ENCODE assay signal across 24 cellular contexts in the genomic region with DNA sequence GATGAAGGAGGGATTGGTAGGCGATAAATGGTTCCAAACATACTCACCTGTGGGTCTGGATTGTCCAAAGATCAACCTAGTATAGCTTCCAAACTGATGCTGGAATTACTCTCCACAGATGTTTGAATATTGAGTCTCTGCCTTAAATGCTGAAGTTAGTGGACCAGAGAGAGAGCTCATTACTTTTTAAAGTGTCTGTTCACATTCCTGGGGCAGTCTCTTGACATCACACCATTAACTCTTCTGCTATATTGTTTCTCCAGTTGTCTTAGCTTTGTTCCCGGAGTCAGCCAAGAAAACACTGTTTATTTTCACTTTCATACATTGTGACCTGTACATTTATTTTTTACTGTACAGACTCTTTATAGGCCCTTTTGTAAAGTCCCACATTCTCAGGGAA. TPM values are rescaled to one million over a fixed set of nuclear protein-coding genes. Genes with fewer than 3 reads are reported as not detected.
A peak's percentile ranks its signal among the peaks of the same experiment; 100 is the strongest.
DNase-seq lines count a peak whose midpoint lies in the region; ATAC-seq, FAIRE-seq and TF ChIP-seq lines count a peak whose summit lies in the region.
"Had no signal": no experiment of that assay in that cellular context is flagged by ENCODE, and none has a peak within 500 bp of the region (broad histone marks: within the 10 kb centered on the region; RNA-seq: fewer than 3 reads in every experiment).

No MANE protein-coding gene starts in this region.

- FAIRE-seq in GM12892 (lab: Jason Lieb, UNC) = peak; percentile 24

- ATAC-seq in HG03432 (IDR thresholded peaks at IDR 0.05; ENCODE audit: unreplicated experiment) = peak; percentile 34
- ATAC-seq in foreskin keratinocyte = peak; percentile 39
- ATAC-seq: activated CD8-positive, alpha-beta T cell treated with anti-CD3 and anti-CD28 coated beads for 36 hours; effector memory CD8-positive, alpha-beta T cell; gastroesophageal sphincter; left cardiac atrium had no signal

- H3K27me3 ChIP-seq in foreskin keratinocyte = no peaks in the 10 kb centered on the region
- H3K27me3 ChIP-seq: esophagus muscularis mucosa, gastroesophageal sphincter, MG63 had no signal

- DNase-seq in GM12892 (ENCODE audit: insufficient read length) (no peak), foreskin keratinocyte (no peak), renal cortical epithelial cell (ENCODE audit: low read depth) (peak; percentile 68), SKM-1 (lab: John Stamatoyannopoulos, UW; ENCODE audit: unreplicated experiment) (no peak), NCI-H446 (lab: John Stamatoyannopoulos, UW) (no peak), T-helper 2 cell (no peak)
- no peak for DNase-seq in activated naive CD4-positive, alpha-beta T cell treated with anti-CD3 and anti-CD28 coated beads, Interleukin-2, amount 50 U/mL, for 16 hours
- DNase-seq: activated CD4-positive, CD25-positive, alpha-beta regulatory T cell treated with anti-CD3 and anti-CD28 coated beads, Interleukin-2, amount 50 U/mL, for 72 hours; activated CD8-positive, alpha-beta T cell treated with anti-CD3 and anti-CD28 coated beads for 36 hours; activated gamma-delta T cell; DMS 273 treated with DMSO at 0.1 percent for 48 hours; effector memory CD8-positive, alpha-beta T cell; GOT3; left cardiac atrium; MG63; NCI-H146; NCI-H524 had no signal

- no peak overlapping the region for H3K27ac ChIP-seq in foreskin keratinocyte
- H3K27ac ChIP-seq: esophagus muscularis mucosa, gastroesophageal sphincter had no signal

- no peak for TF ChIP-seq CTCF in foreskin keratinocyte (conservative IDR thresholded peaks at IDR 0.05)

- no peak for TF ChIP-seq POLR2A in GM12892 (IDR thresholded peaks at IDR 0.05; ENCODE audit: low read depth, low read length)

- no peaks in the 10 kb centered on the region for H3K4me1 ChIP-seq in foreskin keratinocyte
- H3K4me1 ChIP-seq: esophagus muscularis mucosa, gastroesophageal sphincter had no signal

RNA-seq across cellular contexts. Expression of gene ARHGEF38, which starts 35.4 kb away (rescaled TPM):
- not detected for polyA plus RNA-seq in GM12892 (2012; ENCODE audit: missing spikeins)
- total RNA-seq in foreskin keratinocyte (not detected in 2 replicates), renal cortical epithelial cell (0.69 and 11.7 TPM in 2 replicates)
- not detected in 2 replicates for polyA plus RNA-seq in foreskin keratinocyte
- total RNA-seq: activated CD8-positive, alpha-beta T cell treated with anti-CD3 and anti-CD28 coated beads for 36 hours; G401; left cardiac atrium; neural crest cell; posterior vena cava; subcutaneous adipose tissue had no signal
